In the genomic region with DNA sequence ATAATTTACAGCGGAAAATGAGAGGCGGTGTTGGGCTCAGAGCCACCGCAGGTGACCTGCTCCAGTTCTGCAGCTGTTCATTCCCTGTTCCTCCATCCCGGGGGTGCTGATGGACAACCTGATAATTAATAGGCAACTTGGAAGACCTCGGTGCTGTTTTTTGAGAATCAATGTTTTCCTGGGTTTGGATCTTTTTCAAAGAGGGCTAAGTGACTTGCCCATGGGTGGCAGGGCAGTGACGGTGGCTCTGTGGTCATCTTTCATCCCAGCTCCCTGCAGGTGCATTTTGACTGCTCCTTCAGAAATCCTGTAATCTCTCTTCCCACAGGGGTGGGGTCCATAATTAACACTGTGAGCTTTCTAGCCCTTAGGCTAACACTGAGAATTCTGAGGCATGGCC, we compare ENCODE assay signal across 18 cellular contexts.
DNase-seq lines count a peak whose midpoint lies in the region; ATAC-seq, FAIRE-seq and TF ChIP-seq lines count a peak whose summit lies in the region.
"Had no signal": no experiment of that assay in that cellular context is flagged by ENCODE, and none has a peak within 500 bp of the region (broad histone marks: within the 10 kb centered on the region; RNA-seq: fewer than 3 reads in every experiment).

No MANE protein-coding gene starts in this region.

- no peaks in the 10 kb centered on the region for H3K9me3 Mint-ChIP-seq in type B pancreatic cell
- peaks cover 4% of the 10 kb centered on the region for H3K9me3 Mint-ChIP-seq in stimulated activated effector memory CD8-positive, alpha-beta T cell treated with anti-CD3 and anti-CD28 coated beads, Interleukin-12 subunit alpha, Interleukin-12 subunit beta, amount 100 ng/mL, for 72 hours

- H3K4me1 Mint-ChIP-seq in type B pancreatic cell (ENCODE audit: unreplicated experiment): no peaks in the 10 kb centered on the region
- H3K4me1 Mint-ChIP-seq in stimulated activated effector memory CD8-positive, alpha-beta T cell treated with anti-CD3 and anti-CD28 coated beads, Interleukin-12 subunit alpha, Interleukin-12 subunit beta, amount 100 ng/mL, for 72 hours: no peaks in the 10 kb centered on the region
- H3K4me1 Mint-ChIP-seq: B cell; CD4-positive, alpha-beta memory T cell had no signal

- no peak for ATAC-seq in left lobe of liver
- no peak for ATAC-seq in stimulated activated effector memory CD8-positive, alpha-beta T cell treated with anti-CD3 and anti-CD28 coated beads, Interleukin-12 subunit alpha, Interleukin-12 subunit beta, amount 100 ng/mL, for 72 hours
- ATAC-seq: HepG2 had no signal

- H3K36me3 ChIP-seq in kidney (ENCODE audit: control insufficient read depth in 1 of 2, insufficient read depth in 2 of 2, low read length in 2 of 2): no peaks in the 10 kb centered on the region

- no peak overlapping the region for H3K4me3 Mint-ChIP-seq in type B pancreatic cell
- H3K4me3 Mint-ChIP-seq in stimulated activated effector memory CD8-positive, alpha-beta T cell treated with anti-CD3 and anti-CD28 coated beads, Interleukin-12 subunit alpha, Interleukin-12 subunit beta, amount 100 ng/mL, for 72 hours: no peak overlapping the region
- H3K4me3 Mint-ChIP-seq: B cell; CD4-positive, alpha-beta memory T cell; HFFc6 had no signal

- H3K4me3 ChIP-seq in kidney (ENCODE audit: low read length in 2 of 2): no peak overlapping the region

- H3K36me3 Mint-ChIP-seq in type B pancreatic cell: no peaks in the 10 kb centered on the region
- H3K36me3 Mint-ChIP-seq in stimulated activated effector memory CD8-positive, alpha-beta T cell treated with anti-CD3 and anti-CD28 coated beads, Interleukin-12 subunit alpha, Interleukin-12 subunit beta, amount 100 ng/mL, for 72 hours: no peaks in the 10 kb centered on the region
- H3K36me3 Mint-ChIP-seq: CD4-positive, alpha-beta memory T cell had no signal

- H3K9ac ChIP-seq in kidney (ENCODE audit: low read length in 2 of 2): no peak overlapping the region

- H3K27me3 Mint-ChIP-seq in type B pancreatic cell: peaks cover 20% of the 10 kb centered on the region
- H3K27me3 Mint-ChIP-seq: B cell; CD4-positive, alpha-beta memory T cell had no signal

- H3K9me3 ChIP-seq in kidney (ENCODE audit: control insufficient read depth in 1 of 2, low read length in 2 of 2): no peaks in the 10 kb centered on the region

- intact Hi-C loops in kidney (cut with DNase I): no loop called here

- FAIRE-seq in kidney (lab: Jason Lieb, UNC): no peak
- FAIRE-seq: A204.1, D721Med, HepG2, HTR-8/SVneo had no signal

- TF ChIP-seq CTCF in type B pancreatic cell (conservative IDR thresholded peaks at IDR 0.05) (no peak), kidney (IDR thresholded peaks at IDR 0.05; ENCODE audit: borderline replicate concordance, extremely low read depth, insufficient read depth) (no peak)

- DNase-seq in activated effector memory CD4-positive, alpha-beta T cell treated with anti-CD3 and anti-CD28 coated beads, Interleukin-2, amount 50 U/mL, for 16 hours: peak; percentile 14
- no peak for DNase-seq in activated effector memory CD4-positive, alpha-beta T cell treated with Interleukin-2 at 50 U/mL for 16 hours
- DNase-seq in DMS79 treated with DMSO at 0.1 percent for 48 hours (lab: John Stamatoyannopoulos, UW) (peak; percentile 47), left lobe of liver (ENCODE audit: low spot score) (peak; percentile 23), type B pancreatic cell (ENCODE audit: extremely low spot score, unreplicated experiment) (peak; percentile 31), kidney (no peak)
- DNase-seq in stimulated activated effector memory CD8-positive, alpha-beta T cell treated with anti-CD3 and anti-CD28 coated beads, Interleukin-12 subunit alpha, Interleukin-12 subunit beta, amount 100 ng/mL, for 72 hours (ENCODE audit: low spot score in 2 of 2): no peak
- DNase-seq: CD4-positive, alpha-beta memory T cell; COR-L47; DMS153; HCEC 1CT; HFFc6 had no signal

- no peaks in the 10 kb centered on the region for H3K4me1 ChIP-seq in kidney (ENCODE audit: control insufficient read depth in 1 of 2, insufficient read depth in 1 of 2, low read depth in 1 of 2, low read length in 2 of 2)

- H3K27ac Mint-ChIP-seq in type B pancreatic cell: no peak overlapping the region
- H3K27ac Mint-ChIP-seq in stimulated activated effector memory CD8-positive, alpha-beta T cell treated with anti-CD3 and anti-CD28 coated beads, Interleukin-12 subunit alpha, Interleukin-12 subunit beta, amount 100 ng/mL, for 72 hours: no peak overlapping the region
- H3K27ac Mint-ChIP-seq: B cell; CD4-positive, alpha-beta memory T cell; HFFc6 had no signal

- no peak overlapping the region for H3K27ac ChIP-seq in kidney (ENCODE audit: low read depth in 2 of 2, low read length in 2 of 2)
- H3K27ac ChIP-seq: C4-2B had no signal

Comparison
In these comparisons a context has a peak if more than half of its experiments do, and no peak if none do; other contexts are left out.
1. DNase-seq: peak in activated effector memory CD4-positive, alpha-beta T cell treated with anti-CD3 and anti-CD28 coated beads, Interleukin-2, amount 50 U/mL, for 16 hours (single experiment), DMS79 treated with DMSO at 0.1 percent for 48 hours (single experiment), left lobe of liver (single experiment) and type B pancreatic cell (single experiment); none in activated effector memory CD4-positive, alpha-beta T cell treated with Interleukin-2 at 50 U/mL for 16 hours (single experiment), stimulated activated effector memory CD8-positive, alpha-beta T cell treated with anti-CD3 and anti-CD28 coated beads, Interleukin-12 subunit alpha, Interleukin-12 subunit beta, amount 100 ng/mL, for 72 hours (0 of 2) and kidney (single experiment).